In the genomic region with DNA sequence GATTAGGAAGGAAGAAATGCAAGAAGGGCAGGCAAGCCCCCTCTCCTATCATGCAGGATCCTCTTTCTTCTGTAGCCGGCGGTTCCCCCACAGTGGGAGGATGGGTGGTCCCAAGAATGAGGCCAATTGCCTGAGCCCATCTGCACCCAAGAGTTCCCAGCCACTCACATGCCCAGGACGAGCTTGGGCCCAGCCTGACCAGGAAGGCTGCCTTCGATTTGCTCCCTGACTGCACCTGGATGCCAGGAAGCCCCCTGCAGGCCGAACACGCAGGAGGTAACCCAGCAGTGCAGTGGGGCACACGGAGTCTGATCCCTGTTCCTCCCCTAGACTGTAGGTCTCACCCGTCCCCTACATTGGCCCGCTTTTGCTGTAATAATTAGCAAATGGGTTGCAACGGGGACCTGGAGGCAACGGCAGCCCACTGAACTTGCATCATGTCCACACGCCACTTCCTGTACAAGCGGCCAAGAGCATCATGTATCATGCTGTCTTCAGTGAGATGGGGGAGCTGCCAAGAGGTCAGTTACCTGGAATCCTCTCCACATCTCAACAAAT, we compare ENCODE assay signal across 9 cellular contexts.
A peak's percentile ranks its signal among the peaks of the same experiment; 100 is the strongest.
DNase-seq lines count a peak whose midpoint lies in the region; ATAC-seq and TF ChIP-seq lines count a peak whose summit lies in the region.
"Had no signal": no experiment of that assay in that cellular context is flagged by ENCODE, and none has a peak within 500 bp of the region (broad histone marks: within the 10 kb centered on the region; RNA-seq: fewer than 3 reads in every experiment).

No MANE protein-coding gene starts in this region.

- H3K27ac Mint-ChIP-seq in progenitor cell of endocrine pancreas: peak overlapping the region; percentile 45

- no peak for TF ChIP-seq POLR2A in esophagus muscularis mucosa (IDR thresholded peaks at IDR 0.05; ENCODE audit: low read depth)

- H3K36me3 ChIP-seq in SJSA1 (peaks cover 13% of the 10 kb centered on the region), esophagus muscularis mucosa (peaks cover 4 to 25% (median 20%) of the 10 kb centered on the region in 4 donors)

- peak overlapping the region; percentile 88 for H3K27ac ChIP-seq in SJSA1
- peak overlapping the region; percentile 30 to 63 (median 56) for H3K27ac ChIP-seq in esophagus muscularis mucosa (replicated peaks in 1 of 4)

- 79% methylated on average over 7 of the region's 13 CpGs for WGBS in esophagus muscularis mucosa

- H3K4me1 Mint-ChIP-seq in progenitor cell of endocrine pancreas (ENCODE audit: low read depth): peaks cover 12% of the 10 kb centered on the region

- peaks cover 5% of the 10 kb centered on the region for H3K36me3 Mint-ChIP-seq in progenitor cell of endocrine pancreas (ENCODE audit: insufficient read depth)

- no peaks in the 10 kb centered on the region for H3K27me3 Mint-ChIP-seq in progenitor cell of endocrine pancreas

- intact Hi-C loops in esophagus muscularis mucosa (cut with DNase I): no loop called here

- TF ChIP-seq CTCF in GM12873 (IDR thresholded peaks at IDR 0.05; ENCODE audit: insufficient read depth, low read depth, low read length, missing control alignments) (peak; percentile 18), esophagus muscularis mucosa (IDR thresholded peaks at IDR 0.05) (no peak), progenitor cell of endocrine pancreas (IDR thresholded peaks at IDR 0.05; ENCODE audit: unreplicated experiment) (peak; percentile 33)

- no peaks in the 10 kb centered on the region for H3K9me3 ChIP-seq in SJSA1 (replicated peaks)
- no peaks in the 10 kb centered on the region for H3K9me3 ChIP-seq in esophagus muscularis mucosa

- TF ChIP-seq EP300 in esophagus muscularis mucosa (IDR thresholded peaks at IDR 0.05): no peak

- ATAC-seq in HG03025 (IDR thresholded peaks at IDR 0.05; ENCODE audit: low FRiP score, unreplicated experiment): no peak
- no peak for ATAC-seq in GM18511 (IDR thresholded peaks at IDR 0.05; ENCODE audit: unreplicated experiment)

- H3K4me3 Mint-ChIP-seq in progenitor cell of endocrine pancreas (ENCODE audit: low read depth): peak overlapping the region; percentile 55

- H3K27me3 ChIP-seq in SJSA1 (replicated peaks) (no peaks in the 10 kb centered on the region), esophagus muscularis mucosa (no peaks in the 10 kb centered on the region)

- DNase-seq in SJSA1 (ENCODE audit: low read depth in 1 of 2, low spot score in 2 of 2) (peak in 1 of 2 experiments; percentile 47), esophagus muscularis mucosa (ENCODE audit: extremely low spot score) (no peak), progenitor cell of endocrine pancreas (ENCODE audit: low spot score, unreplicated experiment) (no peak), dedifferentiated amniotic fluid mesenchymal stem cell (ENCODE audit: extremely low spot score) (no peak), middle frontal gyrus (ENCODE audit: extremely low spot score, low spot score) (no peak)
- DNase-seq: NCI-H526 treated with DMSO at 0.1 percent for 48 hours had no signal

- H3K4me3 ChIP-seq in SJSA1 (peak overlapping the region; percentile 26), esophagus muscularis mucosa (no peak overlapping the region)

- H3K4me1 ChIP-seq in SJSA1 (replicated peaks): peaks cover 23% of the 10 kb centered on the region
- H3K4me1 ChIP-seq in esophagus muscularis mucosa: peaks cover 8 to 19% (median 15%) of the 10 kb centered on the region in 4 donors

- H3K9me3 Mint-ChIP-seq in progenitor cell of endocrine pancreas (ENCODE audit: low read depth): no peaks in the 10 kb centered on the region

Comparison
In these comparisons a context has a peak if more than half of its experiments do, and no peak if none do; other contexts are left out.
1. CTCF ChIP-seq: peak in GM12873 (single experiment) and progenitor cell of endocrine pancreas (single experiment); none in esophagus muscularis mucosa (0 of 3).